In genomic region chr3:178120367-178120766, GRCh38 we compare ENCODE assay signal across 20 cellular contexts.
A peak's percentile ranks its signal among the peaks of the same experiment; 100 is the strongest.
DNase-seq lines count a peak whose midpoint lies in the region; ATAC-seq and TF ChIP-seq lines count a peak whose summit lies in the region.
"Had no signal": no experiment of that assay in that cellular context is flagged by ENCODE, and none has a peak within 500 bp of the region (broad histone marks: within the 10 kb centered on the region; RNA-seq: fewer than 3 reads in every experiment).

No MANE protein-coding gene starts in this region.

- peak overlapping the region; percentile 12 for H3K4me3 ChIP-seq in adipocyte (ENCODE audit: low read length)
- H3K4me3 ChIP-seq in tibial artery = no peak overlapping the region
- H3K4me3 ChIP-seq: heart left ventricle, PC-9, SJSA1, skin epidermis, thyroid gland had no signal

- H3K9ac ChIP-seq in adipocyte (ENCODE audit: low read length) = peak overlapping the region; percentile 30

- no peaks in the 10 kb centered on the region for H3K9me3 ChIP-seq in adipocyte (ENCODE audit: control insufficient read depth, low read length)
- H3K9me3 ChIP-seq in tibial artery = no peaks in the 10 kb centered on the region
- H3K9me3 ChIP-seq: thyroid gland had no signal

- H3K27me3 ChIP-seq in adipocyte (replicated peaks; ENCODE audit: control insufficient read depth, insufficient read depth, low read length) (no peaks in the 10 kb centered on the region), foreskin keratinocyte (no peaks in the 10 kb centered on the region), tibial artery (no peaks in the 10 kb centered on the region)
- H3K27me3 ChIP-seq: heart left ventricle, SJSA1, thyroid gland had no signal

- H3K4me3 Mint-ChIP-seq in activated naive CD8-positive, alpha-beta T cell = no peak overlapping the region
- H3K4me3 Mint-ChIP-seq in activated naive CD8-positive, alpha-beta T cell treated with anti-CD3 and anti-CD28 coated beads for 36 hours = no peak overlapping the region
- H3K4me3 Mint-ChIP-seq in WTC11 = no peak overlapping the region
- no peak overlapping the region for H3K4me3 Mint-ChIP-seq in endothelial cell (ENCODE audit: unreplicated experiment)
- H3K4me3 Mint-ChIP-seq: activated B cell treated with CpG ODN at 0.5 μM for 24 hours; activated naive CD8-positive, alpha-beta T cell treated with anti-CD3 and anti-CD28 coated beads, Interleukin-2, amount 10 ng/mL, durations not matched to agents 7 days and 5 days; naive B cell had no signal

- TF ChIP-seq CTCF in foreskin keratinocyte (conservative IDR thresholded peaks at IDR 0.05) (no peak), tibial artery (IDR thresholded peaks at IDR 0.05) (no peak), WTC11 (IDR thresholded peaks at IDR 0.05) (no peak), endothelial cell (IDR thresholded peaks at IDR 0.05; ENCODE audit: unreplicated experiment) (no peak)

- DNase-seq in activated naive CD8-positive, alpha-beta T cell treated with anti-CD3 and anti-CD28 coated beads for 36 hours = no peak
- DNase-seq in adipocyte (ENCODE audit: low read depth) = no peak
- DNase-seq in foreskin keratinocyte = peak; percentile 25 to 77
- DNase-seq in tibial artery = no peak
- DNase-seq in WTC11 (ENCODE audit: low spot score) = no peak
- DNase-seq in endothelial cell (ENCODE audit: low spot score) = no peak
- no peak for DNase-seq in SHP77 (lab: John Stamatoyannopoulos, UW)
- DNase-seq: activated B cell treated with CpG ODN at 0.5 μM for 24 hours; activated naive CD8-positive, alpha-beta T cell treated with anti-CD3 and anti-CD28 coated beads, Interleukin-2, amount 10 ng/mL, durations not matched to agents 7 days and 5 days; DND-41; naive B cell; NCI-H1436 treated with DMSO at 0.1 percent for 48 hours; NCI-H748 treated with DMSO at 0.1 percent for 48 hours; PC-9; T-helper 2 cell; thyroid gland had no signal

- H3K36me3 Mint-ChIP-seq in activated naive CD8-positive, alpha-beta T cell = peaks cover 2% of the 10 kb centered on the region
- peaks cover 3% of the 10 kb centered on the region for H3K36me3 Mint-ChIP-seq in activated naive CD8-positive, alpha-beta T cell treated with anti-CD3 and anti-CD28 coated beads for 36 hours
- H3K36me3 Mint-ChIP-seq in WTC11 (peaks cover 10% of the 10 kb centered on the region), endothelial cell (ENCODE audit: low read depth, unreplicated experiment) (no peaks in the 10 kb centered on the region)
- H3K36me3 Mint-ChIP-seq: activated naive CD8-positive, alpha-beta T cell treated with anti-CD3 and anti-CD28 coated beads, Interleukin-2, amount 10 ng/mL, durations not matched to agents 7 days and 5 days; naive B cell had no signal

- POLR2A ChIA-PET in WTC11 (lab: Charles Lee) = no interaction called here

- H3K27me3 Mint-ChIP-seq in activated naive CD8-positive, alpha-beta T cell = no peaks in the 10 kb centered on the region
- no peaks in the 10 kb centered on the region for H3K27me3 Mint-ChIP-seq in activated naive CD8-positive, alpha-beta T cell treated with anti-CD3 and anti-CD28 coated beads for 36 hours
- H3K27me3 Mint-ChIP-seq in WTC11 (ENCODE audit: low read depth) (no peaks in the 10 kb centered on the region; the same call in 1 of the 2 replicates), endothelial cell (ENCODE audit: unreplicated experiment) (peaks cover 1% of the 10 kb centered on the region)
- H3K27me3 Mint-ChIP-seq: activated B cell treated with CpG ODN at 0.5 μM for 24 hours; activated naive CD8-positive, alpha-beta T cell treated with anti-CD3 and anti-CD28 coated beads, Interleukin-2, amount 10 ng/mL, durations not matched to agents 7 days and 5 days; naive B cell had no signal

- peaks cover 3% of the 10 kb centered on the region for H3K4me1 Mint-ChIP-seq in activated naive CD8-positive, alpha-beta T cell (ENCODE audit: low read depth)
- H3K4me1 Mint-ChIP-seq in activated naive CD8-positive, alpha-beta T cell treated with anti-CD3 and anti-CD28 coated beads for 36 hours = peaks cover 4% of the 10 kb centered on the region
- H3K4me1 Mint-ChIP-seq in WTC11 (peaks cover 6% of the 10 kb centered on the region; the same call in 1 of the 2 replicates), endothelial cell (ENCODE audit: unreplicated experiment) (no peaks in the 10 kb centered on the region)
- H3K4me1 Mint-ChIP-seq: activated B cell treated with CpG ODN at 0.5 μM for 24 hours; activated naive CD8-positive, alpha-beta T cell treated with anti-CD3 and anti-CD28 coated beads, Interleukin-2, amount 10 ng/mL, durations not matched to agents 7 days and 5 days; naive B cell had no signal

- H3K36me3 ChIP-seq in adipocyte (ENCODE audit: control insufficient read depth, insufficient read depth, low read length, severe bottlenecking) (no peaks in the 10 kb centered on the region), tibial artery (no peaks in the 10 kb centered on the region)
- H3K36me3 ChIP-seq: heart left ventricle, SJSA1, thyroid gland had no signal

- H3K27ac Mint-ChIP-seq in activated naive CD8-positive, alpha-beta T cell = peak overlapping the region; percentile 65
- no peak overlapping the region for H3K27ac Mint-ChIP-seq in activated naive CD8-positive, alpha-beta T cell treated with anti-CD3 and anti-CD28 coated beads for 36 hours
- H3K27ac Mint-ChIP-seq in WTC11 = no peak overlapping the region
- no peak overlapping the region for H3K27ac Mint-ChIP-seq in endothelial cell (ENCODE audit: unreplicated experiment)
- H3K27ac Mint-ChIP-seq: activated B cell treated with CpG ODN at 0.5 μM for 24 hours; activated naive CD8-positive, alpha-beta T cell treated with anti-CD3 and anti-CD28 coated beads, Interleukin-2, amount 10 ng/mL, durations not matched to agents 7 days and 5 days had no signal

- H3K27ac ChIP-seq in foreskin keratinocyte (peak overlapping the region; percentile 54), tibial artery (peak overlapping the region; percentile 39 to 45)
- H3K27ac ChIP-seq: PC-9, SJSA1 had no signal

- H3K4me1 ChIP-seq in adipocyte (ENCODE audit: control insufficient read depth, insufficient read depth, low read length) (peaks cover 13% of the 10 kb centered on the region), foreskin keratinocyte (peaks cover 5% of the 10 kb centered on the region), tibial artery (peaks cover 0 to 12% (median 0%) of the 10 kb centered on the region in 4 donors)
- H3K4me1 ChIP-seq: heart left ventricle, SJSA1 had no signal

- ATAC-seq in foreskin keratinocyte (peak; percentile 59), WTC11 (no peak)

- CTCF ChIA-PET in WTC11 (lab: Charles Lee) = no interaction called here

- peaks cover 7% of the 10 kb centered on the region for H3K9me3 Mint-ChIP-seq in activated naive CD8-positive, alpha-beta T cell (ENCODE audit: low read depth)
- H3K9me3 Mint-ChIP-seq in activated naive CD8-positive, alpha-beta T cell treated with anti-CD3 and anti-CD28 coated beads for 36 hours = peaks cover 6% of the 10 kb centered on the region
- H3K9me3 Mint-ChIP-seq in WTC11 (peaks cover 24% of the 10 kb centered on the region), endothelial cell (ENCODE audit: unreplicated experiment) (no peaks in the 10 kb centered on the region)
- H3K9me3 Mint-ChIP-seq: activated B cell treated with CpG ODN at 0.5 μM for 24 hours had no signal

- intact Hi-C loops in tibial artery (cut with DNase I; ENCODE audit: low total_unique reads) = no loop called here

TF ChIP-seq in WTC11, 78 proteins besides CTCF, POLR2A, EP300 and RAD21 (continues in another document):
- TF ChIP-seq NFYB (CRISPR knock-in tag; conservative IDR thresholded peaks at IDR 0.05; ENCODE audit: low read depth) = no peak
- TF ChIP-seq, protein P1, sequence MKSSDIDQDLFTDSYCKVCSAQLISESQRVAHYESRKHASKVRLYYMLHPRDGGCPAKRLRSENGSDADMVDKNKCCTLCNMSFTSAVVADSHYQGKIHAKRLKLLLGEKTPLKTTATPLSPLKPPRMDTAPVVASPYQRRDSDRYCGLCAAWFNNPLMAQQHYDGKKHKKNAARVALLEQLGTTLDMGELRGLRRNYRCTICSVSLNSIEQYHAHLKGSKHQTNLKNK (CRISPR knock-in tag; IDR thresholded peaks at IDR 0.05) = no peak
- no peak for TF ChIP-seq ZNF512 (CRISPR knock-in tag; IDR thresholded peaks at IDR 0.05; ENCODE audit: borderline replicate concordance)
- TF ChIP-seq, protein P2, sequence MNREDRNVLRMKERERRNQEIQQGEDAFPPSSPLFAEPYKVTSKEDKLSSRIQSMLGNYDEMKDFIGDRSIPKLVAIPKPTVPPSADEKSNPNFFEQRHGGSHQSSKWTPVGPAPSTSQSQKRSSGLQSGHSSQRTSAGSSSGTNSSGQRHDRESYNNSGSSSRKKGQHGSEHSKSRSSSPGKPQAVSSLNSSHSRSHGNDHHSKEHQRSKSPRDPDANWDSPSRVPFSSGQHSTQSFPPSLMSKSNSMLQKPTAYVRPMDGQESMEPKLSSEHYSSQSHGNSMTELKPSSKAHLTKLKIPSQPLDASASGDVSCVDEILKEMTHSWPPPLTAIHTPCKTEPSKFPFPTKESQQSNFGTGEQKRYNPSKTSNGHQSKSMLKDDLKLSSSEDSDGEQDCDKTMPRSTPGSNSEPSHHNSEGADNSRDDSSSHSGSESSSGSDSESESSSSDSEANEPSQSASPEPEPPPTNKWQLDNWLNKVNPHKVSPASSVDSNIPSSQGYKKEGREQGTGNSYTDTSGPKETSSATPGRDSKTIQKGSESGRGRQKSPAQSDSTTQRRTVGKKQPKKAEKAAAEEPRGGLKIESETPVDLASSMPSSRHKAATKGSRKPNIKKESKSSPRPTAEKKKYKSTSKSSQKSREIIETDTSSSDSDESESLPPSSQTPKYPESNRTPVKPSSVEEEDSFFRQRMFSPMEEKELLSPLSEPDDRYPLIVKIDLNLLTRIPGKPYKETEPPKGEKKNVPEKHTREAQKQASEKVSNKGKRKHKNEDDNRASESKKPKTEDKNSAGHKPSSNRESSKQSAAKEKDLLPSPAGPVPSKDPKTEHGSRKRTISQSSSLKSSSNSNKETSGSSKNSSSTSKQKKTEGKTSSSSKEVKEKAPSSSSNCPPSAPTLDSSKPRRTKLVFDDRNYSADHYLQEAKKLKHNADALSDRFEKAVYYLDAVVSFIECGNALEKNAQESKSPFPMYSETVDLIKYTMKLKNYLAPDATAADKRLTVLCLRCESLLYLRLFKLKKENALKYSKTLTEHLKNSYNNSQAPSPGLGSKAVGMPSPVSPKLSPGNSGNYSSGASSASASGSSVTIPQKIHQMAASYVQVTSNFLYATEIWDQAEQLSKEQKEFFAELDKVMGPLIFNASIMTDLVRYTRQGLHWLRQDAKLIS (CRISPR knock-in tag; IDR thresholded peaks at IDR 0.05; ENCODE audit: borderline replicate concordance) = no peak

Comparison
In these comparisons a context has a peak if more than half of its experiments do, and no peak if none do; other contexts are left out.
1. DNase-seq: peak in foreskin keratinocyte (2 of 2); none in activated naive CD8-positive, alpha-beta T cell treated with anti-CD3 and anti-CD28 coated beads for 36 hours (single experiment), adipocyte (single experiment), tibial artery (0 of 2), WTC11 (single experiment), endothelial cell (single experiment) and SHP77 (0 of 2).